Comparison of ENCODE assay signal across 16 cellular contexts in the genomic region with DNA sequence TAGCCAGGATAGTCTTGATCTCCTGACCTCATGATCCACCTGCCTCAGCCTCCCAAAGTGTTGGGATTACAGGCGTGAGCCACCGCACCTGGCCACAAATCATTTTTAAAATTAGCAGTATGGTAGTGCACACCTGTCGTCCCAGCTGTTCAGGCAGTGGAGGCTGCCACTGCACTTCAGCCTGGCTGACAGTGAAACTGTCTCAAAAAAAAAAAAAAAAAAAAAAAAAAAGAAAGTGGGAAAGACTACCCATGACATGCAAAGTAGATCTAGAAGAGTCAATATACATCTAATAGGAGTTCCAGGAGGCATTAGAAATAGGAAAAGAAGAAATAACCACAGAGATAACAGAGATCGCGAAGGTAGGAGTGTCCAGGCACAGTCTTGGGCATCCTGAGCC. TPM values are rescaled to one million over a fixed set of nuclear protein-coding genes. Genes with fewer than 3 reads are reported as not detected.
DNase-seq lines count a peak whose midpoint lies in the region; ATAC-seq, FAIRE-seq and TF ChIP-seq lines count a peak whose summit lies in the region.
"Had no signal": no experiment of that assay in that cellular context is flagged by ENCODE, and none has a peak within 500 bp of the region (broad histone marks: within the 10 kb centered on the region; RNA-seq: fewer than 3 reads in every experiment).

No MANE protein-coding gene starts in this region.

- no peaks in the 10 kb centered on the region for H3K36me3 ChIP-seq in HAP-1 (replicated peaks)
- H3K36me3 ChIP-seq: ascending aorta, heart left ventricle had no signal

- ATAC-seq in HG03432 (IDR thresholded peaks at IDR 0.05; ENCODE audit: unreplicated experiment) = peak; percentile 14
- no peak for ATAC-seq in activated naive CD8-positive, alpha-beta T cell treated with anti-CD3 and anti-CD28 coated beads, Interleukin-2, amount 10 ng/mL, durations not matched to agents 7 days and 5 days (ENCODE audit: low read depth)
- no peak for ATAC-seq in GM18907 (IDR thresholded peaks at IDR 0.05; ENCODE audit: unreplicated experiment)
- ATAC-seq: esophagus mucosa, heart left ventricle had no signal

- POLR2A ChIA-PET in activated naive CD8-positive, alpha-beta T cell treated with anti-CD3 and anti-CD28 coated beads, Interleukin-2, amount 10 ng/mL, durations not matched to agents 7 days and 5 days (lab: Charles Lee) = interaction anchor here (5.7 kb wide), 1 partner anchor 19 kb away, joined by 175 read pairs; no protein-coding TSS in a partner anchor

- H3K27me3 Mint-ChIP-seq in T-helper 1 cell treated with Interleukin-12 subunit alpha and Interleukin-12 subunit beta and Interleukin-4 antibody, amounts not matched to agents 30 μg/mL and 1 μg/mL, for 36 hours (ENCODE audit: low read depth) = no peaks in the 10 kb centered on the region
- no peaks in the 10 kb centered on the region for H3K27me3 Mint-ChIP-seq in activated naive CD8-positive, alpha-beta T cell treated with anti-CD3 and anti-CD28 coated beads, Interleukin-2, amount 10 ng/mL, durations not matched to agents 7 days and 5 days
- no peaks in the 10 kb centered on the region for H3K27me3 Mint-ChIP-seq in osteocyte (ENCODE audit: unreplicated experiment)

- peak overlapping the region; percentile 16 for H3K4me3 Mint-ChIP-seq in T-helper 1 cell treated with Interleukin-12 subunit alpha and Interleukin-12 subunit beta and Interleukin-4 antibody, amounts not matched to agents 30 μg/mL and 1 μg/mL, for 36 hours
- peak overlapping the region; percentile 11 for H3K4me3 Mint-ChIP-seq in activated naive CD8-positive, alpha-beta T cell treated with anti-CD3 and anti-CD28 coated beads, Interleukin-2, amount 10 ng/mL, durations not matched to agents 7 days and 5 days
- H3K4me3 Mint-ChIP-seq in osteocyte (ENCODE audit: unreplicated experiment) = no peak overlapping the region

- H3K4me1 Mint-ChIP-seq in T-helper 1 cell treated with Interleukin-12 subunit alpha and Interleukin-12 subunit beta and Interleukin-4 antibody, amounts not matched to agents 30 μg/mL and 1 μg/mL, for 36 hours (ENCODE audit: low read depth) = peaks cover 52% of the 10 kb centered on the region
- peaks cover 55% of the 10 kb centered on the region for H3K4me1 Mint-ChIP-seq in activated naive CD8-positive, alpha-beta T cell treated with anti-CD3 and anti-CD28 coated beads, Interleukin-2, amount 10 ng/mL, durations not matched to agents 7 days and 5 days
- H3K4me1 Mint-ChIP-seq in osteocyte (ENCODE audit: unreplicated experiment) = peaks cover 48% of the 10 kb centered on the region

- DNase-seq in T-helper 1 cell = no peak
- no peak for DNase-seq in activated naive CD8-positive, alpha-beta T cell treated with anti-CD3 and anti-CD28 coated beads, Interleukin-2, amount 10 ng/mL, durations not matched to agents 7 days and 5 days
- no peak for DNase-seq in osteocyte (ENCODE audit: extremely low spot score, unreplicated experiment)
- DNase-seq in GM19239 (ENCODE audit: insufficient read length, low spot score) = no peak
- no peak for DNase-seq in HAP-1 (ENCODE audit: low spot score in 2 of 2)
- DNase-seq: 8988T, heart left ventricle, islet precursor cell, NCI-H1417 treated with DMSO at 0.1 percent for 48 hours, NCI-H446 treated with DMSO at 0.1 percent for 48 hours had no signal

- H3K27me3 ChIP-seq in HAP-1 (ENCODE audit: low read depth) = no peaks in the 10 kb centered on the region
- H3K27me3 ChIP-seq: ascending aorta, heart left ventricle had no signal

- no peak overlapping the region for H3K4me3 ChIP-seq in HAP-1
- H3K4me3 ChIP-seq: ascending aorta, coronary artery had no signal

- TF ChIP-seq CTCF in osteocyte (IDR thresholded peaks at IDR 0.05) = no peak

- no peak for FAIRE-seq in GM19239 (lab: Jason Lieb, UNC)

- no peaks in the 10 kb centered on the region for H3K9me3 ChIP-seq in HAP-1
- H3K9me3 ChIP-seq: ascending aorta, heart left ventricle had no signal

- peaks cover 21% of the 10 kb centered on the region for H3K4me1 ChIP-seq in HAP-1

- peaks cover 42% of the 10 kb centered on the region for H3K36me3 Mint-ChIP-seq in T-helper 1 cell treated with Interleukin-12 subunit alpha and Interleukin-12 subunit beta and Interleukin-4 antibody, amounts not matched to agents 30 μg/mL and 1 μg/mL, for 36 hours (ENCODE audit: low read depth)
- peaks cover 18% of the 10 kb centered on the region for H3K36me3 Mint-ChIP-seq in activated naive CD8-positive, alpha-beta T cell treated with anti-CD3 and anti-CD28 coated beads, Interleukin-2, amount 10 ng/mL, durations not matched to agents 7 days and 5 days
- H3K36me3 Mint-ChIP-seq in osteocyte (ENCODE audit: unreplicated experiment) = no peaks in the 10 kb centered on the region

- in situ Hi-C loops in HAP-1 (cut with MboI; ENCODE audit: low sequenced_read_pairs) = no loop called here

- no peaks in the 10 kb centered on the region for H3K9me3 Mint-ChIP-seq in T-helper 1 cell treated with Interleukin-12 subunit alpha and Interleukin-12 subunit beta and Interleukin-4 antibody, amounts not matched to agents 30 μg/mL and 1 μg/mL, for 36 hours
- no peaks in the 10 kb centered on the region for H3K9me3 Mint-ChIP-seq in activated naive CD8-positive, alpha-beta T cell treated with anti-CD3 and anti-CD28 coated beads, Interleukin-2, amount 10 ng/mL, durations not matched to agents 7 days and 5 days
- no peaks in the 10 kb centered on the region for H3K9me3 Mint-ChIP-seq in osteocyte (ENCODE audit: unreplicated experiment)

- no peak overlapping the region for H3K27ac Mint-ChIP-seq in T-helper 1 cell treated with Interleukin-12 subunit alpha and Interleukin-12 subunit beta and Interleukin-4 antibody, amounts not matched to agents 30 μg/mL and 1 μg/mL, for 36 hours
- H3K27ac Mint-ChIP-seq in activated naive CD8-positive, alpha-beta T cell treated with anti-CD3 and anti-CD28 coated beads, Interleukin-2, amount 10 ng/mL, durations not matched to agents 7 days and 5 days = no peak overlapping the region
- H3K27ac Mint-ChIP-seq in osteocyte (ENCODE audit: unreplicated experiment) = peak overlapping the region; percentile 98

RNA-seq across cellular contexts. Expression of gene CSGALNACT2, which starts 3.2 kb away (rescaled TPM):
- total RNA-seq in activated naive CD8-positive, alpha-beta T cell treated with anti-CD3 and anti-CD28 coated beads, Interleukin-2, amount 10 ng/mL, durations not matched to agents 7 days and 5 days = 10 to 100 TPM; 37.2 to 39.5 TPM
- total RNA-seq in osteocyte = 36.6 and 38.7 TPM in 2 replicates
